ENCODE assay signal across 12 cellular contexts in genomic region chr1:184610872-184611614, GRCh38.
DNase-seq lines count a peak whose midpoint lies in the region; ATAC-seq and TF ChIP-seq lines count a peak whose summit lies in the region.
"Had no signal": no experiment of that assay in that cellular context is flagged by ENCODE, and none has a peak within 500 bp of the region (broad histone marks: within the 10 kb centered on the region; RNA-seq: fewer than 3 reads in every experiment).

No MANE protein-coding gene starts in this region.

- H3K4me3 ChIP-seq in endocrine pancreas (ENCODE audit: control insufficient read depth, insufficient read depth, low read length) (peak overlapping the region; percentile 63), neural progenitor cell (no peak overlapping the region)

- peaks cover 4% of the 10 kb centered on the region for H3K27me3 Mint-ChIP-seq in neural progenitor cell (ENCODE audit: insufficient read depth, low read depth)
- H3K27me3 Mint-ChIP-seq: activated B cell treated with CpG ODN at 0.5 μM for 24 hours; effector memory CD8-positive, alpha-beta T cell had no signal

- no peaks in the 10 kb centered on the region for H3K9me3 Mint-ChIP-seq in neural progenitor cell
- H3K9me3 Mint-ChIP-seq: activated B cell treated with CpG ODN at 0.5 μM for 24 hours; effector memory CD8-positive, alpha-beta T cell had no signal

- H3K79me2 ChIP-seq in neural progenitor cell (ENCODE audit: low read depth): no peaks in the 10 kb centered on the region

- no peak overlapping the region for H2AFZ ChIP-seq in neural progenitor cell (replicated peaks)

- H3F3A ChIP-seq in neural progenitor cell (ENCODE audit: low read depth): peaks cover 30% of the 10 kb centered on the region

- H3K9ac ChIP-seq in endocrine pancreas (ENCODE audit: control insufficient read depth, insufficient read depth, low read length) (no peak overlapping the region), neural progenitor cell (no peak overlapping the region)

- no peaks in the 10 kb centered on the region for H3K9me3 ChIP-seq in endocrine pancreas (ENCODE audit: control insufficient read depth, low read length)
- no peaks in the 10 kb centered on the region for H3K9me3 ChIP-seq in neural progenitor cell (ENCODE audit: low read depth)

- peak overlapping the region; percentile 70 for H3K4me2 ChIP-seq in neural progenitor cell

- H3K27me3 ChIP-seq in endocrine pancreas (ENCODE audit: control insufficient read depth, insufficient read depth, low read length): no peaks in the 10 kb centered on the region
- H3K27me3 ChIP-seq in neural progenitor cell: no peaks in the 10 kb centered on the region

- peaks cover 25% of the 10 kb centered on the region for H3K4me1 Mint-ChIP-seq in neural progenitor cell
- H3K4me1 Mint-ChIP-seq: activated B cell treated with CpG ODN at 0.5 μM for 24 hours had no signal

- peak; percentile 10 for DNase-seq in DMS79 (lab: John Stamatoyannopoulos, UW)
- peak; percentile 4 for DNase-seq in NCI-H345 treated with DMSO at 0.1 percent for 48 hours (lab: John Stamatoyannopoulos, UW; ENCODE audit: unreplicated experiment)
- DNase-seq in neural progenitor cell (ENCODE audit: low spot score): peak; percentile 70
- no peak for DNase-seq in substantia nigra (lab: John Stamatoyannopoulos, UW)
- no peak for DNase-seq in activated T-cell treated with anti-CD3 and anti-CD28 coated beads for 4 hours
- no peak for DNase-seq in left colon
- no peak for DNase-seq in NCI-H524 treated with DMSO at 0.1 percent for 48 hours (lab: John Stamatoyannopoulos, UW)
- DNase-seq: activated B cell treated with CpG ODN at 0.5 μM for 24 hours; effector memory CD8-positive, alpha-beta T cell; left cardiac atrium; OCI-M1 had no signal

- peaks cover 2% of the 10 kb centered on the region for H3K36me3 Mint-ChIP-seq in neural progenitor cell

- peak overlapping the region; percentile 83 for H3K27ac ChIP-seq in neural progenitor cell
- no peak overlapping the region for H3K27ac ChIP-seq in substantia nigra (ENCODE audit: low read depth, low read length, poor library complexity, severe bottlenecking)

- TF ChIP-seq CTCF in neural progenitor cell (IDR thresholded peaks at IDR 0.05): no peak

- H3K4me1 ChIP-seq in endocrine pancreas (ENCODE audit: control insufficient read depth, insufficient read depth, low read length) (no peaks in the 10 kb centered on the region), neural progenitor cell (peaks cover 26% of the 10 kb centered on the region)

- no peaks in the 10 kb centered on the region for H4K20me1 ChIP-seq in neural progenitor cell (ENCODE audit: low read depth)

- no peak overlapping the region for H3K4me3 Mint-ChIP-seq in neural progenitor cell
- H3K4me3 Mint-ChIP-seq: activated B cell treated with CpG ODN at 0.5 μM for 24 hours; effector memory CD8-positive, alpha-beta T cell had no signal

- intact Hi-C loops in left colon (cut with DNase I, micrococcal nuclease): no loop called here

- no peak for ATAC-seq in left colon
- ATAC-seq: effector memory CD8-positive, alpha-beta T cell had no signal

- H3K36me3 ChIP-seq in endocrine pancreas (ENCODE audit: control insufficient read depth, insufficient read depth, low read length) (no peaks in the 10 kb centered on the region), neural progenitor cell (no peaks in the 10 kb centered on the region)

- H3K27ac Mint-ChIP-seq in neural progenitor cell: peak overlapping the region; percentile 83
- H3K27ac Mint-ChIP-seq: activated B cell treated with CpG ODN at 0.5 μM for 24 hours; effector memory CD8-positive, alpha-beta T cell had no signal

Comparison
In these comparisons a context has a peak if more than half of its experiments do, and no peak if none do; other contexts are left out.
1. DNase-seq: peak in DMS79 (single experiment), NCI-H345 treated with DMSO at 0.1 percent for 48 hours (single experiment) and neural progenitor cell (single experiment); none in substantia nigra (0 of 49), activated T-cell treated with anti-CD3 and anti-CD28 coated beads for 4 hours (single experiment), left colon (0 of 2) and NCI-H524 treated with DMSO at 0.1 percent for 48 hours (single experiment).